17 cellular contexts compared by ENCODE assay signal in genomic region chr12:40138526-40138925, GRCh38. TPM values are rescaled to one million over a fixed set of nuclear protein-coding genes. Genes with fewer than 3 reads are reported as not detected.
A peak's percentile ranks its signal among the peaks of the same experiment; 100 is the strongest.
DNase-seq lines count a peak whose midpoint lies in the region; ATAC-seq and TF ChIP-seq lines count a peak whose summit lies in the region.
"Had no signal": no experiment of that assay in that cellular context is flagged by ENCODE, and none has a peak within 500 bp of the region (broad histone marks: within the 10 kb centered on the region; RNA-seq: fewer than 3 reads in every experiment).

No MANE protein-coding gene starts in this region.

- no peak overlapping the region for H3K4me3 ChIP-seq in OCI-LY7 (ENCODE audit: low read depth, low read length, poor library complexity, severe bottlenecking)
- no peak overlapping the region for H3K4me3 ChIP-seq in SU-DHL-6 (ENCODE audit: insufficient read depth, low read length, poor library complexity, severe bottlenecking)
- no peak overlapping the region for H3K4me3 ChIP-seq in neutrophil (ENCODE audit: low read depth in 1 of 2, low read length in 1 of 2)
- H3K4me3 ChIP-seq: BLaER1 treated with 17β-estradiol and CSF1 and Interleukin-3, amounts not matched to agents 10 nM and 100 nM had no signal

- H3K27me3 Mint-ChIP-seq in dendritic cell treated with granulocyte-macrophage colony-stimulating factor and Interleukin-4, amounts not matched to agents 40 ng/mL and 50 ng/mL, for 4 days = peaks cover 6% of the 10 kb centered on the region
- H3K27me3 Mint-ChIP-seq: B cell had no signal

- H3K9me3 ChIP-seq in OCI-LY7 (ENCODE audit: low read length) = peaks cover 15% of the 10 kb centered on the region; the same call in 1 of the 2 replicates
- no peaks in the 10 kb centered on the region for H3K9me3 ChIP-seq in SU-DHL-6 (ENCODE audit: insufficient read depth, low read length)
- H3K9me3 ChIP-seq in neutrophil = no peaks in the 10 kb centered on the region

- H4K20me1 ChIP-seq in OCI-LY7 (ENCODE audit: insufficient read depth, low read length) (no peaks in the 10 kb centered on the region), SU-DHL-6 (ENCODE audit: low read depth, low read length) (no peaks in the 10 kb centered on the region)
- H4K20me1 ChIP-seq: BLaER1 treated with 17β-estradiol and CSF1 and Interleukin-3, amounts not matched to agents 10 nM and 100 nM had no signal

- H3K9me3 Mint-ChIP-seq in dendritic cell treated with granulocyte-macrophage colony-stimulating factor and Interleukin-4, amounts not matched to agents 40 ng/mL and 50 ng/mL, for 4 days = peaks cover 14% of the 10 kb centered on the region
- H3K9me3 Mint-ChIP-seq: CD8-positive, alpha-beta T cell; HFFc6 had no signal

- H3K36me3 Mint-ChIP-seq in dendritic cell treated with granulocyte-macrophage colony-stimulating factor and Interleukin-4, amounts not matched to agents 40 ng/mL and 50 ng/mL, for 4 days (ENCODE audit: low read depth) = no peaks in the 10 kb centered on the region
- H3K36me3 Mint-ChIP-seq: CD8-positive, alpha-beta T cell had no signal

- H3K27ac ChIP-seq in OCI-LY7 (ENCODE audit: low read depth, low read length, poor library complexity, severe bottlenecking) (no peak overlapping the region), SU-DHL-6 (ENCODE audit: low read depth, low read length) (no peak overlapping the region), neutrophil (peak overlapping the region; percentile 85)

- TF ChIP-seq CTCF in OCI-LY7 (conservative IDR thresholded peaks at IDR 0.05; ENCODE audit: low read length) (no peak), SU-DHL-6 (IDR thresholded peaks at IDR 0.05; ENCODE audit: insufficient read depth, low read length, poor library complexity, severe bottlenecking) (no peak), neutrophil (IDR thresholded peaks at IDR 0.05) (no peak)

- POLR2A ChIA-PET in OCI-LY7 (lab: Charles Lee) = interaction anchor here (0.6 to 0.7 kb wide), 3 partner anchors 10 to 70 kb away, joined by 3 read pairs; no protein-coding TSS in a partner anchor

- ATAC-seq in GM19467 (IDR thresholded peaks at IDR 0.05; ENCODE audit: unreplicated experiment) = no peak
- ATAC-seq: CD8-positive, alpha-beta T cell; HCT116 had no signal

- CTCF ChIA-PET in OCI-LY7 (lab: Charles Lee; ENCODE audit: unreplicated experiment) = no interaction called here

- H3K4me1 ChIP-seq in OCI-LY7 (ENCODE audit: insufficient read depth, low read length, poor library complexity, severe bottlenecking) (peaks cover 15% of the 10 kb centered on the region), neutrophil (ENCODE audit: control insufficient read depth in 1 of 2, insufficient read depth in 1 of 2, low read depth in 1 of 2, low read length in 1 of 2) (peaks cover 11 to 17% of the 10 kb centered on the region in 2 experiments)

- intact Hi-C loops in OCI-LY7 (cut with micrococcal nuclease; ENCODE audit: unreplicated experiment) = no loop called here
- intact Hi-C loops in dendritic cell treated with granulocyte-macrophage colony-stimulating factor and Interleukin-4, amounts not matched to agents 40 ng/mL and 50 ng/mL, for 4 days (cut with micrococcal nuclease) = no loop called here

- H3K27me3 ChIP-seq in SU-DHL-6 (ENCODE audit: low read length) = no peaks in the 10 kb centered on the region
- H3K27me3 ChIP-seq in neutrophil = no peaks in the 10 kb centered on the region
- H3K27me3 ChIP-seq: BLaER1 treated with 17β-estradiol and CSF1 and Interleukin-3, amounts not matched to agents 10 nM and 100 nM had no signal

- H3K4me3 Mint-ChIP-seq in dendritic cell treated with granulocyte-macrophage colony-stimulating factor and Interleukin-4, amounts not matched to agents 40 ng/mL and 50 ng/mL, for 4 days = no peak overlapping the region
- H3K4me3 Mint-ChIP-seq: B cell; CD8-positive, alpha-beta T cell; HFFc6 had no signal

- H3K79me2 ChIP-seq in OCI-LY7 (ENCODE audit: insufficient read depth, low read depth, low read length) = no peaks in the 10 kb centered on the region
- H3K79me2 ChIP-seq in SU-DHL-6 (ENCODE audit: insufficient read depth, low read length) = no peaks in the 10 kb centered on the region

- no peak overlapping the region for H3K9ac ChIP-seq in SU-DHL-6 (ENCODE audit: low read length)
- H3K9ac ChIP-seq: BLaER1 treated with 17β-estradiol and CSF1 and Interleukin-3, amounts not matched to agents 10 nM and 100 nM had no signal

- H3K9me2 ChIP-seq in OCI-LY7 (ENCODE audit: insufficient read depth, low read length) = no peaks in the 10 kb centered on the region
- H3K9me2 ChIP-seq in SU-DHL-6 (replicated peaks; ENCODE audit: insufficient read depth, low read length) = no peaks in the 10 kb centered on the region

- no TSS peak for BruUV-seq in OCI-LY7 (replicated peaks; lab: Mats Ljungman, UMichigan)

- DNase-seq in OCI-LY7 (ENCODE audit: low spot score) (no peak), NCI-H510A treated with DMSO at 0.1 percent for 48 hours (lab: John Stamatoyannopoulos, UW) (no peak), NCI-H2196 (lab: John Stamatoyannopoulos, UW; ENCODE audit: unreplicated experiment) (no peak)
- DNase-seq: Calu3; CD8-positive, alpha-beta T cell; DMS79 treated with DMSO at 0.1 percent for 48 hours; GF-D8; GOT3; H7; HFFc6 had no signal

- H3K4me1 Mint-ChIP-seq in dendritic cell treated with granulocyte-macrophage colony-stimulating factor and Interleukin-4, amounts not matched to agents 40 ng/mL and 50 ng/mL, for 4 days (ENCODE audit: low read depth) = peaks cover 10% of the 10 kb centered on the region

- peaks cover 10% of the 10 kb centered on the region; the same call in 1 of the 2 replicates for H3F3A ChIP-seq in SU-DHL-6 (ENCODE audit: insufficient read depth)

- H3K36me3 ChIP-seq in OCI-LY7 (ENCODE audit: insufficient read depth, low read length) (no peaks in the 10 kb centered on the region), SU-DHL-6 (ENCODE audit: low read length) (peaks cover 6% of the 10 kb centered on the region; the same call in 1 of the 2 replicates), neutrophil (no peaks in the 10 kb centered on the region)
- H3K36me3 ChIP-seq: BLaER1 treated with 17β-estradiol and CSF1 and Interleukin-3, amounts not matched to agents 10 nM and 100 nM had no signal

- peak overlapping the region; percentile 44 for H3K27ac Mint-ChIP-seq in dendritic cell treated with granulocyte-macrophage colony-stimulating factor and Interleukin-4, amounts not matched to agents 40 ng/mL and 50 ng/mL, for 4 days
- H3K27ac Mint-ChIP-seq: B cell; CD8-positive, alpha-beta T cell; HFFc6 had no signal

- H2AFZ ChIP-seq in OCI-LY7 (ENCODE audit: low read length) (peak overlapping the region; percentile 81; the same call in 1 of the 2 replicates), SU-DHL-6 (ENCODE audit: low read depth, low read length, severe bottlenecking) (peak overlapping the region; percentile 95)

- H3K4me2 ChIP-seq in OCI-LY7 (ENCODE audit: low read length) = no peak overlapping the region
- H3K4me2 ChIP-seq in SU-DHL-6 (ENCODE audit: low read depth, low read length, poor library complexity, severe bottlenecking) = no peak overlapping the region

RNA-seq across cellular contexts. Expression of gene SLC2A13, which starts 32.6 kb away (rescaled TPM):
- 14.1 and 16.5 TPM in 2 replicates for total RNA-seq in OCI-LY7 (2014; rRNA removed; shearing (Covaris generic))
- total RNA-seq in OCI-LY7 (2022) = 12.4 and 13.3 TPM in 2 replicates
